In the genomic region with DNA sequence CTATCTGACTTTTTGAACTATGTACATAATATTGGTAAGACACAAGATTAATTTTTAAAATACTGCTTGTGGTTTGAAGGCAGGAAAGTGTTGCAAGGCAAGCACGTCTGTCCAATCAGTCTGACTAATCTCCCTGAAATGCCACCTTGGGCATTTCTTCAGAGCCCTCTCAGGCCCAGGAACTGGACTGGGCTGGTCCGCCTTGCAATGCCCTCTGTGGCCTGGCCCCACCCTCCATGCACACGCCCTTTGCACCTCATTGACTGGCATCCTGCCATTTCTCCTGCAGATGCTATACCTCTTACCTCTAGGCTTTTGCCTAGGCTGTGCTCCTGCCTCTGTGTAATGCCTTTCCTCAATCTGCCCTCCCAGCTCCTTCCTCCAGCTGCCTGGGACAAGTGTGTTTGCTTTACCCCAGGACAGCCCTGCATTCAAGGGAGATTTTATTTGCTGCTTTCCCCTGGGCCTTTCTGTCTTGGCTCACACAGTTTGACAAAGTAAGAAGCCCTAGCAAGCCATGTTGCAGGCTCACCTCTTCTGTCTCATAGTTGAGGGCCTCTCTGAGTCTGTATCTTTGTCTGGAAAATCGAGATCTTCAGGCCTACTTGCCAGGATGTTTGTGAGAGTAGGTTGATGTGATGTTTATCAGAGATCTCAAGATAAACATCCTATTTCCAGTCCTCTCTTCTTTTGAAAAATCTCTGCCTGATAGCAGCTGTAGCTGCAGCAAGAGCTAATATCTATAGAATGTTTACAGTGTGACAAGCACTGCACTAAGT, we compare ENCODE assay signal across 8 cellular contexts.
A peak's percentile ranks its signal among the peaks of the same experiment; 100 is the strongest.
DNase-seq lines count a peak whose midpoint lies in the region; ATAC-seq lines count a peak whose summit lies in the region.

No MANE protein-coding gene starts in this region.

- no peaks in the 10 kb centered on the region for H3K27me3 Mint-ChIP-seq in central memory CD8-positive, alpha-beta T cell
- H3K27me3 Mint-ChIP-seq in natural killer cell treated with Interleukin-12 subunit alpha and Interleukin-12 subunit beta and Interleukin-15 and Interleukin-18, amount 100 ng/mL, for 72 hours, result no peaks in the 10 kb centered on the region

- H3K4me3 Mint-ChIP-seq in central memory CD8-positive, alpha-beta T cell, result no peak overlapping the region
- no peak overlapping the region for H3K4me3 Mint-ChIP-seq in natural killer cell treated with Interleukin-12 subunit alpha and Interleukin-12 subunit beta and Interleukin-15 and Interleukin-18, amount 100 ng/mL, for 72 hours

- peaks cover 41% of the 10 kb centered on the region for H3K4me1 Mint-ChIP-seq in central memory CD8-positive, alpha-beta T cell
- peaks cover 22 to 27% of the 10 kb centered on the region in 2 donors for H3K4me1 Mint-ChIP-seq in natural killer cell treated with Interleukin-12 subunit alpha and Interleukin-12 subunit beta and Interleukin-15 and Interleukin-18, amount 100 ng/mL, for 72 hours (ENCODE audit: low read depth in 2 of 2)

- no peaks in the 10 kb centered on the region for H3K9me3 Mint-ChIP-seq in central memory CD8-positive, alpha-beta T cell
- H3K9me3 Mint-ChIP-seq in natural killer cell treated with Interleukin-12 subunit alpha and Interleukin-12 subunit beta and Interleukin-15 and Interleukin-18, amount 100 ng/mL, for 72 hours, result no peaks in the 10 kb centered on the region

- peak overlapping the region; percentile 26 for H3K27ac Mint-ChIP-seq in central memory CD8-positive, alpha-beta T cell (ENCODE audit: low read depth)
- H3K27ac Mint-ChIP-seq in natural killer cell treated with Interleukin-12 subunit alpha and Interleukin-12 subunit beta and Interleukin-15 and Interleukin-18, amount 100 ng/mL, for 72 hours, result peak overlapping the region; percentile 2 to 62

- no peaks in the 10 kb centered on the region for H3K36me3 Mint-ChIP-seq in central memory CD8-positive, alpha-beta T cell (ENCODE audit: insufficient read depth)
- H3K36me3 Mint-ChIP-seq in natural killer cell treated with Interleukin-12 subunit alpha and Interleukin-12 subunit beta and Interleukin-15 and Interleukin-18, amount 100 ng/mL, for 72 hours, result no peaks in the 10 kb centered on the region

- peak; percentile 46 for DNase-seq in DMS79 treated with DMSO at 0.1 percent for 48 hours (lab: John Stamatoyannopoulos, UW)
- peak; percentile 27 for DNase-seq in NCI-H2171 (lab: John Stamatoyannopoulos, UW)
- no peak for DNase-seq in central memory CD8-positive, alpha-beta T cell (ENCODE audit: low spot score in 2 of 2)
- DNase-seq in natural killer cell treated with Interleukin-12 subunit alpha and Interleukin-12 subunit beta and Interleukin-15 and Interleukin-18, amount 100 ng/mL, for 72 hours (ENCODE audit: low spot score), result no peak
- no peak for DNase-seq in ecto neural progenitor cell (ENCODE audit: low spot score)
- no peak for DNase-seq in NCI-H1048 (lab: John Stamatoyannopoulos, UW)
- DNase-seq in central memory CD4-positive, alpha-beta T cell, result no peak

- peak; percentile 32 for ATAC-seq in central memory CD8-positive, alpha-beta T cell (replicated peaks; ENCODE audit: extremely low read depth, poor library complexity, severe bottlenecking)
- ATAC-seq in natural killer cell treated with Interleukin-12 subunit alpha and Interleukin-12 subunit beta and Interleukin-15 and Interleukin-18, amount 100 ng/mL, for 72 hours, result peak; percentile 63 to 74
- ATAC-seq in HG03378 (IDR thresholded peaks at IDR 0.05; ENCODE audit: unreplicated experiment), result no peak

Comparison
In these comparisons a context has a peak if more than half of its experiments do, and no peak if none do; other contexts are left out.
1. DNase-seq: peak in DMS79 treated with DMSO at 0.1 percent for 48 hours (single experiment) and NCI-H2171 (single experiment); none in central memory CD8-positive, alpha-beta T cell (0 of 2), natural killer cell treated with Interleukin-12 subunit alpha and Interleukin-12 subunit beta and Interleukin-15 and Interleukin-18, amount 100 ng/mL, for 72 hours (single experiment), ecto neural progenitor cell (single experiment), NCI-H1048 (single experiment) and central memory CD4-positive, alpha-beta T cell (single experiment).